Comparison of ENCODE assay signal across 1 cellular context in the genomic region with DNA sequence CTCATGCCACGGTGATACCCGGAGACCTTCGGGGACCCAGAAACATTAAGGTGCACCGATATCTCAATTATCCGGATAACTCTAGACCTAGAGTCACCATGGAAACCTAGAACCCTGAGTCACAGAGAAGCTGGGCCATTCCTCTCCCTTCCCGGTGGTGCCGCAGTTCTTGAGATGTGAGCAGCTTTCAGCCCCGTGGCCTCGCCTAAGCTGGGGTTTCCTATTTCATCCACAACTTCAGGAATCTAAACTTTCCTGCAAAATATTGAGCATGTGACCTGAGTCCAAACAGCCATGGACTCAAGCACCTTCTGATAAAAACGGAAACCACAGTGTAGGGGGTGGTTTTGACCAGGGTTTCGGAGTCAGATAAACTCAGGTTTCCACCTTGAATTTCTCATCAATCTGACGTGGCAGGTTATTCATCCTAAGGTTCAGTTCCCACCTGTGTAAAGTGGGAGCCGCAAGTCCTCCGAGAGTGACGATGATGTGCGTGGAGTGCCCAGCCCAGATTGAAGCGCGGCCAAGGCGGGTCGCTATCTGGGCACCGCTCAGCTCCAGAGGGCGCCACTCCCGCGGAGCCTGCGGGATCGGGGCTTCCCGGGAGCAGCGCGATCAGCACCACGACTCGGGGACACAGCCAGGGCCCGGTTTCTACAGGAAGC.
TF ChIP-seq lines count a peak whose summit lies in the region.

No MANE protein-coding gene starts in this region.

TF ChIP-seq in H1, 55 proteins besides CTCF, POLR2A, EP300 and RAD21 (continued from another document):
- TF ChIP-seq BACH1 (IDR thresholded peaks at IDR 0.05; ENCODE audit: low read length) (peak; percentile 11; the same call in 1 of the 2 replicates), SUZ12 (IDR thresholded peaks at IDR 0.05; ENCODE audit: low read length) (peak; percentile 48; the same call in 1 of the 2 replicates), SIN3A (conservative IDR thresholded peaks at IDR 0.05 in 1 of 2, IDR thresholded peaks at IDR 0.05 in 1 of 2; ENCODE audit: low read depth in 1 of 2, low read length in 2 of 2) (no peak), CTBP2 (IDR thresholded peaks at IDR 0.05; ENCODE audit: borderline replicate concordance, insufficient read depth, insufficient read length, low read length) (peak; percentile 45)
